In the genomic region with DNA sequence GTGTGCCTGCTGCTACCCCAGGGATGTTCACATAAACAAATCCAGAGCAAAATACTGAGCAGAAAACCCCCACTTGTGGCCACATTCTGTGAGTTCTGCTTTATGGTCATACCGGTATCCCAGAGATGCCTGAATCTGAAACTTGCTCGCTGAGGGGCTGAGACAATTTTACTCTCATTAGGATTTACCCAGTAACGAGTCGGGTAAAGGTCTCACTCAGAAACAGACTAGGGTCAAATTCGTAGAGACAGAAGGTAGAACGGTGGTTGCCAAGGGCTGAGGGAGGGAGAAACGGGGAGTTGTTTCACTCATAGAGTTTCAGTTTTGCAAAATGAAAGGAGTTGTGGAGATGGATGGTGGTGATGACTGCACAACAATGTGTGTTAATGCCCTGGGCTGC, we compare ENCODE assay signal across 12 cellular contexts. TPM values are rescaled to one million over a fixed set of nuclear protein-coding genes. Genes with fewer than 3 reads are reported as not detected.
DNase-seq lines count a peak whose midpoint lies in the region; ATAC-seq and TF ChIP-seq lines count a peak whose summit lies in the region.
"Had no signal": no experiment of that assay in that cellular context is flagged by ENCODE, and none has a peak within 500 bp of the region (broad histone marks: within the 10 kb centered on the region; RNA-seq: fewer than 3 reads in every experiment).

No MANE protein-coding gene starts in this region.

- peaks cover 49% of the 10 kb centered on the region for H3K4me1 Mint-ChIP-seq in activated CD4-positive, alpha-beta memory T cell treated with anti-CD3 and anti-CD28 coated beads, Interleukin-2, amount 10 ng/mL, durations not matched to agents 7 days and 5 days

- H3K27me3 ChIP-seq in spleen (replicated peaks in 1 of 7) (peaks cover 0 to 58% (median 0%) of the 10 kb centered on the region in 7 donors), transverse colon (peaks cover 14% of the 10 kb centered on the region)

- WGBS in spleen, 5 donors = 58 to 81% (median 76%) methylated on average over 7 of the region's 7 CpGs
- WGBS in transverse colon (ENCODE audit: low coverage in 1 of 2), 2 donors = 73 to 77% methylated on average over 5 to 7 of the region's 7 CpGs

- no peak for TF ChIP-seq CTCF in GM13976 (IDR thresholded peaks at IDR 0.05; ENCODE audit: borderline replicate concordance, control extremely low read depth, extremely low read depth, insufficient read depth, missing control alignments)
- no peak for TF ChIP-seq CTCF in spleen (IDR thresholded peaks at IDR 0.05 in 8 of 11, conservative IDR thresholded peaks at IDR 0.05 in 3 of 11)
- TF ChIP-seq CTCF in transverse colon (IDR thresholded peaks at IDR 0.05) = no peak

- no peaks in the 10 kb centered on the region for H3K4me1 ChIP-seq in spleen
- H3K4me1 ChIP-seq in transverse colon = no peaks in the 10 kb centered on the region
- H3K4me1 ChIP-seq: prostate gland had no signal

- POLR2A ChIA-PET in activated CD4-positive, alpha-beta memory T cell treated with anti-CD3 and anti-CD28 coated beads, Interleukin-2, amount 10 ng/mL, durations not matched to agents 7 days and 5 days (lab: Charles Lee) = interaction anchor here (1.6 kb wide), 1 partner anchor 12 kb away, joined by 4 read pairs; no protein-coding TSS in a partner anchor

- H3K27ac ChIP-seq in spleen (no peak overlapping the region), transverse colon (no peak overlapping the region)
- H3K27ac ChIP-seq: prostate gland had no signal

- H3K9me3 ChIP-seq in spleen = peaks cover 0 to 5% (median 0%) of the 10 kb centered on the region in 8 donors
- H3K9me3 ChIP-seq in transverse colon = no peaks in the 10 kb centered on the region
- H3K9me3 ChIP-seq: prostate gland had no signal

- intact Hi-C loops in spleen (cut with DNase I; ENCODE audit: low total_unique reads) = no loop called here
- intact Hi-C loops in transverse colon (cut with DNase I; ENCODE audit: low total_unique reads) = no loop called here

- H3K27ac Mint-ChIP-seq in activated CD4-positive, alpha-beta memory T cell treated with anti-CD3 and anti-CD28 coated beads, Interleukin-2, amount 10 ng/mL, durations not matched to agents 7 days and 5 days = peak overlapping the region; percentile 80

- H3K27me3 Mint-ChIP-seq in activated CD4-positive, alpha-beta memory T cell treated with anti-CD3 and anti-CD28 coated beads, Interleukin-2, amount 10 ng/mL, durations not matched to agents 7 days and 5 days = peaks cover 8% of the 10 kb centered on the region

- H3K4me3 Mint-ChIP-seq in activated CD4-positive, alpha-beta memory T cell treated with anti-CD3 and anti-CD28 coated beads, Interleukin-2, amount 10 ng/mL, durations not matched to agents 7 days and 5 days = peak overlapping the region; percentile 78

- in situ Hi-C loops in GM13976 (cut with MboI; ENCODE audit: low sequenced_read_pairs, unreplicated experiment) = no loop called here
- in situ Hi-C loops in transverse colon (cut with MboI; ENCODE audit: low pct_ligation_motif_present in 1 of 4, low pct_unique_long_range_greater_than_20kb in 1 of 4, low sequenced_read_pairs in 3 of 4) = no loop called here

- CTCF ChIA-PET in activated CD4-positive, alpha-beta memory T cell treated with anti-CD3 and anti-CD28 coated beads, Interleukin-2, amount 10 ng/mL, durations not matched to agents 7 days and 5 days (lab: Charles Lee) = interaction anchor here (3.3 kb wide), 1 partner anchor 12 kb away, joined by 26 read pairs; no protein-coding TSS in a partner anchor

- no peaks in the 10 kb centered on the region for H3K36me3 ChIP-seq in spleen
- H3K36me3 ChIP-seq in transverse colon = no peaks in the 10 kb centered on the region
- H3K36me3 ChIP-seq: prostate gland had no signal

- H3K36me3 Mint-ChIP-seq in activated CD4-positive, alpha-beta memory T cell treated with anti-CD3 and anti-CD28 coated beads, Interleukin-2, amount 10 ng/mL, durations not matched to agents 7 days and 5 days (ENCODE audit: low read depth) = peaks cover 4% of the 10 kb centered on the region

- DNase-seq in GM13976 (ENCODE audit: low spot score) (peak; percentile 35), kidney glomerular epithelial cell (lab: John Stamatoyannopoulos, UW) (no peak), spleen (no peak), transverse colon (no peak)
- peak; percentile 40 for DNase-seq in activated CD4-positive, alpha-beta memory T cell treated with anti-CD3 and anti-CD28 coated beads, Interleukin-2, amount 10 ng/mL, durations not matched to agents 7 days and 5 days
- DNase-seq: DMS53, hippocampal formation, NCI-H1092 treated with DMSO at 0.1 percent for 48 hours had no signal

- peak; percentile 72 for ATAC-seq in GM18907 (IDR thresholded peaks at IDR 0.05; ENCODE audit: unreplicated experiment)
- peak; percentile 56 for ATAC-seq in HG02973 (IDR thresholded peaks at IDR 0.05; ENCODE audit: unreplicated experiment)

- no peak for TF ChIP-seq POLR2A in spleen (IDR thresholded peaks at IDR 0.05)
- TF ChIP-seq POLR2A in transverse colon (IDR thresholded peaks at IDR 0.05) = no peak

- H3K4me3 ChIP-seq in spleen (peak overlapping the region in 1 of 8 donors; percentile 4), transverse colon (no peak overlapping the region)
- H3K4me3 ChIP-seq: prostate gland had no signal

- no peaks in the 10 kb centered on the region for H3K9me3 Mint-ChIP-seq in activated CD4-positive, alpha-beta memory T cell treated with anti-CD3 and anti-CD28 coated beads, Interleukin-2, amount 10 ng/mL, durations not matched to agents 7 days and 5 days

- no peak for TF ChIP-seq EP300 in transverse colon (IDR thresholded peaks at IDR 0.05; ENCODE audit: low read depth)

RNA-seq across cellular contexts. Expression of a gene that starts 45.4 kb away (rescaled TPM):
- total RNA-seq in activated CD4-positive, alpha-beta memory T cell treated with anti-CD3 and anti-CD28 coated beads, Interleukin-2, amount 10 ng/mL, durations not matched to agents 7 days and 5 days = not detected
- total RNA-seq in spleen = not detected
- under 1 TPM in 1 of 3 donors, not detected in 2; 0.03 TPM for polyA plus RNA-seq in spleen
- total RNA-seq in transverse colon = 1 to 10 TPM in 1 of 4 donors, under 1 TPM in 2, not detected in 1; 0.60 to 2.2 (median 0.82) TPM
- total RNA-seq: mesenteric fat pad had no signal

Comparison
In these comparisons a context has a peak if more than half of its experiments do, and no peak if none do; other contexts are left out.
1. DNase-seq: peak in GM13976 (single experiment) and activated CD4-positive, alpha-beta memory T cell treated with anti-CD3 and anti-CD28 coated beads, Interleukin-2, amount 10 ng/mL, durations not matched to agents 7 days and 5 days (single experiment); none in kidney glomerular epithelial cell (single experiment), spleen (single experiment) and transverse colon (single experiment).